Comparison of ENCODE assay signal across 1 cellular context in genomic region chr13:96946709-96947311, GRCh38.
TF ChIP-seq lines count a peak whose summit lies in the region.

No MANE protein-coding gene starts in this region.

TF ChIP-seq in HepG2, 621 proteins besides CTCF, POLR2A, EP300 and RAD21 (continued from another document):
- TF ChIP-seq AHDC1 (CRISPR knock-in tag; IDR thresholded peaks at IDR 0.05; ENCODE audit: borderline replicate concordance): no peak
- peak; percentile 66; the same call in 1 of the 2 replicates for TF ChIP-seq TCF7L2 (IDR thresholded peaks at IDR 0.05; ENCODE audit: low read depth, low read length)
- TF ChIP-seq GTF2F1 (IDR thresholded peaks at IDR 0.05; ENCODE audit: low read length): no peak
- no peak for TF ChIP-seq ZNF367 (CRISPR knock-in tag; IDR thresholded peaks at IDR 0.05; ENCODE audit: borderline replicate concordance)
- TF ChIP-seq, protein P1, sequence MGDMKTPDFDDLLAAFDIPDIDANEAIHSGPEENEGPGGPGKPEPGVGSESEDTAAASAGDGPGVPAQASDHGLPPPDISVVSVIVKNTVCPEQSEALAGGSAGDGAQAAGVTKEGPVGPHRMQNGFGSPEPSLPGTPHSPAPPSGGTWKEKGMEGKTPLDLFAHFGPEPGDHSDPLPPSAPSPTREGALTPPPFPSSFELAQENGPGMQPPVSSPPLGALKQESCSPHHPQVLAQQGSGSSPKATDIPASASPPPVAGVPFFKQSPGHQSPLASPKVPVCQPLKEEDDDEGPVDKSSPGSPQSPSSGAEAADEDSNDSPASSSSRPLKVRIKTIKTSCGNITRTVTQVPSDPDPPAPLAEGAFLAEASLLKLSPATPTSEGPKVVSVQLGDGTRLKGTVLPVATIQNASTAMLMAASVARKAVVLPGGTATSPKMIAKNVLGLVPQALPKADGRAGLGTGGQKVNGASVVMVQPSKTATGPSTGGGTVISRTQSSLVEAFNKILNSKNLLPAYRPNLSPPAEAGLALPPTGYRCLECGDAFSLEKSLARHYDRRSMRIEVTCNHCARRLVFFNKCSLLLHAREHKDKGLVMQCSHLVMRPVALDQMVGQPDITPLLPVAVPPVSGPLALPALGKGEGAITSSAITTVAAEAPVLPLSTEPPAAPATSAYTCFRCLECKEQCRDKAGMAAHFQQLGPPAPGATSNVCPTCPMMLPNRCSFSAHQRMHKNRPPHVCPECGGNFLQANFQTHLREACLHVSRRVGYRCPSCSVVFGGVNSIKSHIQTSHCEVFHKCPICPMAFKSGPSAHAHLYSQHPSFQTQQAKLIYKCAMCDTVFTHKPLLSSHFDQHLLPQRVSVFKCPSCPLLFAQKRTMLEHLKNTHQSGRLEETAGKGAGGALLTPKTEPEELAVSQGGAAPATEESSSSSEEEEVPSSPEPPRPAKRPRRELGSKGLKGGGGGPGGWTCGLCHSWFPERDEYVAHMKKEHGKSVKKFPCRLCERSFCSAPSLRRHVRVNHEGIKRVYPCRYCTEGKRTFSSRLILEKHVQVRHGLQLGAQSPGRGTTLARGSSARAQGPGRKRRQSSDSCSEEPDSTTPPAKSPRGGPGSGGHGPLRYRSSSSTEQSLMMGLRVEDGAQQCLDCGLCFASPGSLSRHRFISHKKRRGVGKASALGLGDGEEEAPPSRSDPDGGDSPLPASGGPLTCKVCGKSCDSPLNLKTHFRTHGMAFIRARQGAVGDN (CRISPR knock-in tag; IDR thresholded peaks at IDR 0.05): peak; percentile 29; the same call in 1 of the 2 replicates
- no peak for TF ChIP-seq SP5 (CRISPR knock-in tag; IDR thresholded peaks at IDR 0.05; ENCODE audit: borderline replicate concordance, low read depth)
- TF ChIP-seq RBM22 (optimal IDR thresholded peaks at IDR 0.05; ENCODE audit: low read length): no peak
- TF ChIP-seq ZNF616 (CRISPR knock-in tag; IDR thresholded peaks at IDR 0.05; ENCODE audit: low read depth): no peak
- TF ChIP-seq ZNF570 (CRISPR knock-in tag; IDR thresholded peaks at IDR 0.05; ENCODE audit: borderline replicate concordance): no peak
- no peak for TF ChIP-seq ZMYM3 (CRISPR knock-in tag; IDR thresholded peaks at IDR 0.05)
- no peak for TF ChIP-seq ZFP82 (CRISPR knock-in tag; IDR thresholded peaks at IDR 0.05; ENCODE audit: borderline replicate concordance)
- no peak for TF ChIP-seq RXRA (CRISPR knock-in tag; IDR thresholded peaks at IDR 0.05)
- TF ChIP-seq ZNF235 (CRISPR knock-in tag; IDR thresholded peaks at IDR 0.05; ENCODE audit: borderline replicate concordance): no peak
- TF ChIP-seq CHCHD3 (CRISPR knock-in tag; IDR thresholded peaks at IDR 0.05): no peak
- TF ChIP-seq ZNF709 (CRISPR knock-in tag; IDR thresholded peaks at IDR 0.05): no peak
- TF ChIP-seq SNRNP70 (IDR thresholded peaks at IDR 0.05; ENCODE audit: low read depth, low read length): no peak
- TF ChIP-seq ZNF282 (IDR thresholded peaks at IDR 0.05; ENCODE audit: partially characterized antibody): no peak
- TF ChIP-seq, protein P2, sequence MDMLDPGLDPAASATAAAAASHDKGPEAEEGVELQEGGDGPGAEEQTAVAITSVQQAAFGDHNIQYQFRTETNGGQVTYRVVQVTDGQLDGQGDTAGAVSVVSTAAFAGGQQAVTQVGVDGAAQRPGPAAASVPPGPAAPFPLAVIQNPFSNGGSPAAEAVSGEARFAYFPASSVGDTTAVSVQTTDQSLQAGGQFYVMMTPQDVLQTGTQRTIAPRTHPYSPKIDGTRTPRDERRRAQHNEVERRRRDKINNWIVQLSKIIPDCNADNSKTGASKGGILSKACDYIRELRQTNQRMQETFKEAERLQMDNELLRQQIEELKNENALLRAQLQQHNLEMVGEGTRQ (IDR thresholded peaks at IDR 0.05; ENCODE audit: low read depth, low read length): no peak
- TF ChIP-seq, protein P2 (CRISPR knock-in tag; IDR thresholded peaks at IDR 0.05; ENCODE audit: borderline replicate concordance): no peak
- no peak for TF ChIP-seq RAD51 (IDR thresholded peaks at IDR 0.05; ENCODE audit: borderline replicate concordance)
- no peak for TF ChIP-seq PRDM15 (CRISPR knock-in tag; IDR thresholded peaks at IDR 0.05)
- no peak for TF ChIP-seq HMGXB3 (CRISPR knock-in tag; IDR thresholded peaks at IDR 0.05; ENCODE audit: borderline replicate concordance)
- no peak for TF ChIP-seq ZNF639 (CRISPR knock-in tag; conservative IDR thresholded peaks at IDR 0.05)
- 0 out of 2 replicates have a peak, but pooled peaks have one; percentile 13 for TF ChIP-seq HNF4A (CRISPR knock-in tag; IDR thresholded peaks at IDR 0.05)
